Comparison of ENCODE assay signal across 9 cellular contexts in genomic region chr3:172550347-172550943, GRCh38. TPM values are rescaled to one million over a fixed set of nuclear protein-coding genes. Genes with fewer than 3 reads are reported as not detected.
DNase-seq lines count a peak whose midpoint lies in the region; ATAC-seq and TF ChIP-seq lines count a peak whose summit lies in the region.
"Had no signal": no experiment of that assay in that cellular context is flagged by ENCODE, and none has a peak within 500 bp of the region (broad histone marks: within the 10 kb centered on the region; RNA-seq: fewer than 3 reads in every experiment).

No MANE protein-coding gene starts in this region.

- TF ChIP-seq CTCF in dorsolateral prefrontal cortex (IDR thresholded peaks at IDR 0.05 in 54 of 56, conservative IDR thresholded peaks at IDR 0.05 in 2 of 56; ENCODE audit: low read depth in 1 of 56, partially characterized antibody in 56 of 56) (no peak), GM23338 (conservative IDR thresholded peaks at IDR 0.05; ENCODE audit: low read depth in 2 of 2) (no peak), right lobe of liver (IDR thresholded peaks at IDR 0.05) (no peak)

- H4K20me1 ChIP-seq in GM23338 (replicated peaks; ENCODE audit: insufficient read depth): no peaks in the 10 kb centered on the region

- peak overlapping the region in 1 of 8 donors; percentile 35 for H3K4me3 Mint-ChIP-seq in CD4-positive, alpha-beta memory T cell
- no peak overlapping the region for H3K4me3 Mint-ChIP-seq in GM23338
- H3K4me3 Mint-ChIP-seq: dendritic cell treated with granulocyte-macrophage colony-stimulating factor and Interleukin-4, amounts not matched to agents 40 ng/mL and 50 ng/mL, for 4 days had no signal

- no peaks in the 10 kb centered on the region for H3K36me3 ChIP-seq in CD4-positive, alpha-beta memory T cell (ENCODE audit: insufficient read depth, low read length)
- H3K36me3 ChIP-seq in GM23338 (ENCODE audit: insufficient read depth) (no peaks in the 10 kb centered on the region), right lobe of liver (no peaks in the 10 kb centered on the region)

- DNase-seq in CD4-positive, alpha-beta memory T cell: peak in 1 of 5 donors; percentile 69
- DNase-seq in UCSD-AML1 (lab: John Stamatoyannopoulos, UW; ENCODE audit: unreplicated experiment) (peak; percentile 21), dorsolateral prefrontal cortex (peak in 6 of 10 donors; percentile 28 to 75 (median 63)), midbrain (lab: John Stamatoyannopoulos, UW) (no peak), GM23338 (ENCODE audit: low spot score) (no peak), right lobe of liver (no peak)
- peak; percentile 61 to 92 for DNase-seq in stimulated activated CD4-positive, alpha-beta T cell treated with anti-CD3 and anti-CD28 coated beads, Interleukin-4, amount 100 ng/mL, for 4 hours

- H3K27me3 ChIP-seq in CD4-positive, alpha-beta memory T cell (ENCODE audit: insufficient read depth, low read length): no peaks in the 10 kb centered on the region
- H3K27me3 ChIP-seq in dorsolateral prefrontal cortex (no peaks in the 10 kb centered on the region), GM23338 (ENCODE audit: insufficient read depth) (no peaks in the 10 kb centered on the region), right lobe of liver (no peaks in the 10 kb centered on the region)

- no peaks in the 10 kb centered on the region for H3K36me3 Mint-ChIP-seq in CD4-positive, alpha-beta memory T cell
- no peaks in the 10 kb centered on the region for H3K36me3 Mint-ChIP-seq in GM23338 (ENCODE audit: low read depth)

- 56% methylated on average over 4 of the region's 6 CpGs for WGBS in right lobe of liver (ENCODE audit: insufficient coverage, low coverage, low lambda C conversion rate, missing lambda C conversion rate)

- peak overlapping the region in 4 of 7 donors; percentile 37 to 79 (median 61) for H3K27ac Mint-ChIP-seq in CD4-positive, alpha-beta memory T cell
- H3K27ac Mint-ChIP-seq in GM23338: no peak overlapping the region
- H3K27ac Mint-ChIP-seq: dendritic cell treated with granulocyte-macrophage colony-stimulating factor and Interleukin-4, amounts not matched to agents 40 ng/mL and 50 ng/mL, for 4 days had no signal

- H3K4me2 ChIP-seq in GM23338: no peak overlapping the region

- H3F3A ChIP-seq in GM23338 (replicated peaks; ENCODE audit: low read depth): no peaks in the 10 kb centered on the region

- intact Hi-C loops in CD4-positive, alpha-beta memory T cell (cut with micrococcal nuclease): loop anchor here (5.0 kb wide), 1 partner anchor 38 kb away; no protein-coding TSS in a partner anchor
- intact Hi-C loops in dorsolateral prefrontal cortex (cut with DNase I) (no loop called here), right lobe of liver (cut with DNase I) (no loop called here)

- peaks cover 14 to 36% (median 20%) of the 10 kb centered on the region in 4 donors for H3K4me1 Mint-ChIP-seq in CD4-positive, alpha-beta memory T cell
- H3K4me1 Mint-ChIP-seq in GM23338: no peaks in the 10 kb centered on the region

- H3K9me2 ChIP-seq in GM23338 (ENCODE audit: insufficient read depth): no peaks in the 10 kb centered on the region; the same call in 1 of the 2 replicates

- ATAC-seq in HG02981 (IDR thresholded peaks at IDR 0.05; ENCODE audit: unreplicated experiment): peak; percentile 67
- ATAC-seq in GM23338: no peak
- ATAC-seq in right lobe of liver: no peak

- H3K27ac ChIP-seq in CD4-positive, alpha-beta memory T cell (ENCODE audit: low read depth, low read length): no peak overlapping the region
- H3K27ac ChIP-seq in dorsolateral prefrontal cortex (no peak overlapping the region), GM23338 (ENCODE audit: low read depth) (no peak overlapping the region), right lobe of liver (no peak overlapping the region)

- CTCF ChIA-PET in CD4-positive, alpha-beta memory T cell (lab: Charles Lee; ENCODE audit: partially characterized antibody): interaction anchor here (1.4 kb wide), 1 partner anchor 45 kb away, joined by 3 read pairs; no protein-coding TSS in a partner anchor

- no peaks in the 10 kb centered on the region for H3K9me3 Mint-ChIP-seq in CD4-positive, alpha-beta memory T cell
- H3K9me3 Mint-ChIP-seq in GM23338: no peaks in the 10 kb centered on the region
- H3K9me3 Mint-ChIP-seq: dendritic cell treated with granulocyte-macrophage colony-stimulating factor and Interleukin-4, amounts not matched to agents 40 ng/mL and 50 ng/mL, for 4 days had no signal

- peaks cover 28% of the 10 kb centered on the region for H3K4me1 ChIP-seq in CD4-positive, alpha-beta memory T cell (ENCODE audit: insufficient read depth, low read length)
- H3K4me1 ChIP-seq in GM23338 (ENCODE audit: insufficient read depth): no peaks in the 10 kb centered on the region
- peaks cover 0 to 60% (median 24%) of the 10 kb centered on the region in 4 donors for H3K4me1 ChIP-seq in right lobe of liver

- no peaks in the 10 kb centered on the region for H3K27me3 Mint-ChIP-seq in CD4-positive, alpha-beta memory T cell
- H3K27me3 Mint-ChIP-seq in GM23338 (ENCODE audit: insufficient read depth, low read depth, poor library complexity): peaks cover 5% of the 10 kb centered on the region
- H3K27me3 Mint-ChIP-seq: dendritic cell treated with granulocyte-macrophage colony-stimulating factor and Interleukin-4, amounts not matched to agents 40 ng/mL and 50 ng/mL, for 4 days had no signal

- H3K4me3 ChIP-seq in CD4-positive, alpha-beta memory T cell (ENCODE audit: low read length in 2 of 2): no peak overlapping the region
- H3K4me3 ChIP-seq in dorsolateral prefrontal cortex (no peak overlapping the region), GM23338 (no peak overlapping the region), right lobe of liver (no peak overlapping the region)

- TF ChIP-seq POLR2A in right lobe of liver (IDR thresholded peaks at IDR 0.05): no peak

- POLR2A ChIA-PET in CD4-positive, alpha-beta memory T cell (lab: Charles Lee; ENCODE audit: partially characterized antibody): interaction anchor here (0.6 to 1.2 kb wide), 3 partner anchors 12 to 28 kb away, joined by 3 to 5 read pairs (median 3); partner anchors contain the start of gene TNFSF10

- H2AFZ ChIP-seq in GM23338: no peak overlapping the region

- no peaks in the 10 kb centered on the region for H3K9me3 ChIP-seq in CD4-positive, alpha-beta memory T cell (ENCODE audit: control insufficient read depth in 1 of 2, low read length in 2 of 2)
- H3K9me3 ChIP-seq in right lobe of liver: no peaks in the 10 kb centered on the region

- H3K79me2 ChIP-seq in GM23338 (replicated peaks; ENCODE audit: insufficient read depth): no peaks in the 10 kb centered on the region

TF ChIP-seq in GM23338, 12 proteins besides CTCF, POLR2A, EP300 and RAD21:
- TF ChIP-seq EZH2 (IDR thresholded peaks at IDR 0.05; ENCODE audit: low read depth, unreplicated experiment) (no peak), JUNB (IDR thresholded peaks at IDR 0.05; ENCODE audit: unreplicated experiment) (no peak), ETS1 (IDR thresholded peaks at IDR 0.05) (no peak)

RNA-seq across cellular contexts. Expression of gene TNFSF10, which starts 27.2 kb away (rescaled TPM):
- total RNA-seq in CD4-positive, alpha-beta memory T cell: 10 to 100 TPM; 63.4 to 65.6 TPM
- 100 to 1,000 TPM in 1 of 2 donors, 10 to 100 TPM in 1; 89.4 to 107 TPM for polyA plus RNA-seq in CD4-positive, alpha-beta memory T cell
- total RNA-seq in dorsolateral prefrontal cortex (10 to 100 TPM in 6 of 120 experiments, 1 to 10 TPM in 113, under 1 TPM in 1; 0.77 to 25.0 (median 4.6) TPM), right lobe of liver (10 to 100 TPM; 12.9 to 57.6 (median 40.0) TPM)
- not detected in 2 replicates for total RNA-seq in GM23338 (2014; rRNA removed; shearing (Covaris generic))
- 0.21 and 0.27 TPM in 2 replicates for polyA plus RNA-seq in GM23338 (2016; fragmentation: Nextera tagmentation; extraction: Ambion mirVana)

Comparison
In these comparisons a context has a peak if more than half of its experiments do, and no peak if none do; other contexts are left out.
1. DNase-seq: peak in UCSD-AML1 (single experiment), dorsolateral prefrontal cortex (6 of 10) and stimulated activated CD4-positive, alpha-beta T cell treated with anti-CD3 and anti-CD28 coated beads, Interleukin-4, amount 100 ng/mL, for 4 hours (2 of 2); none in midbrain (single experiment), GM23338 (single experiment) and right lobe of liver (0 of 3).